Comparison of ENCODE assay signal across 12 cellular contexts in the genomic region with DNA sequence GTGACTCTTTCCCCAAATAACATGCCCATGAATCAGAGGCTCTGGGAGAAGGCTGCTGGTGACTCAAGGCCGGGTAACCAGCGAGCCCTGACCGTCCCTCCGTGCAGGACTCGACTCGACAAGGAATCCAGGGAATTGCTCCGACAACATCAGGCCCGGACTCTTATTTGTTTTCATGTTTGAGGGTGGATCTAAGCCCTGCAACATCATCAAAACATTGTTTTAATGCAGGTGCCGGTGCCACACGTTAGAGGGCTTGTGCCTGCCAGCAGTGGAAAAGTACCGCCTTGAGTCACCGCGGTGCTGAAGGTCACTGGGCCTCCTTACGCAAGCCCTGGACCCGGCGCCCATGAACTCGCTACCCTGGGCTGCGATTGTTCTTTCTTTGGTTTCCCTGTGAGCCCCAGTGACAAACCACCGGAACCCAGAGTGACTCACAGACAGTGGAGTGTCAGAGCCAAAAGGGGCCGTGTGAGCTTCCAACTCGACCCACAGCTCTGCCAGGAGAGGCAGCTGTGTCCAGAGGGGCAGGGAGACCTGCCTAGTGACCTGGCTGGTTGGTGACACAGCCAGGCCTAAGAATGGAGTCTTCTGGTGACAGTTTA.
A peak's percentile ranks its signal among the peaks of the same experiment; 100 is the strongest.
DNase-seq lines count a peak whose midpoint lies in the region; ATAC-seq and TF ChIP-seq lines count a peak whose summit lies in the region.
"Had no signal": no experiment of that assay in that cellular context is flagged by ENCODE, and none has a peak within 500 bp of the region (broad histone marks: within the 10 kb centered on the region; RNA-seq: fewer than 3 reads in every experiment).

No MANE protein-coding gene starts in this region.

- H3K4me1 ChIP-seq in Panc1 (ENCODE audit: control insufficient read depth, insufficient read depth, low read length), result peaks cover 24% of the 10 kb centered on the region
- H3K4me1 ChIP-seq in right cardiac atrium (ENCODE audit: control insufficient read depth, insufficient read depth, low read length), result no peaks in the 10 kb centered on the region
- no peaks in the 10 kb centered on the region for H3K4me1 ChIP-seq in SJCRH30
- no peaks in the 10 kb centered on the region for H3K4me1 ChIP-seq in endodermal cell (ENCODE audit: control insufficient read depth, insufficient read depth, low read length)
- H3K4me1 ChIP-seq: psoas muscle had no signal

- H3K4me1 Mint-ChIP-seq in HFFc6 (ENCODE audit: low read depth) (no peaks in the 10 kb centered on the region), osteocyte (ENCODE audit: unreplicated experiment) (peaks cover 18% of the 10 kb centered on the region), endodermal cell (peaks cover 9% of the 10 kb centered on the region)

- no peaks in the 10 kb centered on the region for H3K9me3 ChIP-seq in Panc1 (ENCODE audit: control insufficient read depth, insufficient read depth, low read depth, low read length)
- H3K9me3 ChIP-seq in right cardiac atrium (ENCODE audit: control insufficient read depth, low read length), result no peaks in the 10 kb centered on the region
- H3K9me3 ChIP-seq in SJCRH30 (replicated peaks), result no peaks in the 10 kb centered on the region
- no peaks in the 10 kb centered on the region for H3K9me3 ChIP-seq in endodermal cell (ENCODE audit: control insufficient read depth, low read length)
- H3K9me3 ChIP-seq: psoas muscle had no signal

- H3K4me3 ChIP-seq in Panc1 (ENCODE audit: low read depth in 2 of 2, low read length in 2 of 2) (peak overlapping the region in 1 of 2 experiments; percentile 6; a peak in 3 of 4 replicates), right cardiac atrium (ENCODE audit: low read length) (no peak overlapping the region), SJCRH30 (no peak overlapping the region), endodermal cell (ENCODE audit: low read length) (no peak overlapping the region)
- H3K4me3 ChIP-seq: psoas muscle had no signal

- peaks cover 67% of the 10 kb centered on the region for H3K9me3 Mint-ChIP-seq in HFFc6
- no peaks in the 10 kb centered on the region for H3K9me3 Mint-ChIP-seq in osteocyte (ENCODE audit: unreplicated experiment)
- H3K9me3 Mint-ChIP-seq in endodermal cell, result no peaks in the 10 kb centered on the region
- H3K9me3 Mint-ChIP-seq: stimulated activated naive CD8-positive, alpha-beta T cell treated with anti-CD3 and anti-CD28 coated beads, Interleukin-15, Interleukin-2, amounts not matched to agents 100 ng/mL and 50 ng/mL, for 24 hours had no signal

- no TSS peak for BruUV-seq in Panc1 (replicated peaks; lab: Mats Ljungman, UMichigan)

- POLR2A ChIA-PET in Panc1 (lab: Charles Lee), result interaction anchor here (0.6 kb wide), 1 partner anchor 87 kb away, joined by 3 read pairs; no protein-coding TSS in a partner anchor

- WGBS in right cardiac atrium, result 81% methylated on average over 21 of the region's 21 CpGs
- WGBS in endodermal cell (ENCODE audit: insufficient coverage in 1 of 2, insufficient read length in 1 of 2), 2 experiments, result 87 to 89% methylated on average over 15 to 21 of the region's 21 CpGs

- H3K36me3 ChIP-seq in Panc1 (ENCODE audit: control insufficient read depth, insufficient read depth, low read length) (no peaks in the 10 kb centered on the region), SJCRH30 (no peaks in the 10 kb centered on the region), endodermal cell (ENCODE audit: control insufficient read depth, insufficient read depth, low read length) (no peaks in the 10 kb centered on the region)

- intact Hi-C loops in Panc1 (cut with micrococcal nuclease; ENCODE audit: unreplicated experiment) (no loop called here), right cardiac atrium (cut with DNase I) (no loop called here)

- no peak overlapping the region for H3K9ac ChIP-seq in endodermal cell (ENCODE audit: extremely low read depth, low read length, poor library complexity, severe bottlenecking)

- H3K27ac ChIP-seq in Panc1 (ENCODE audit: low read length) (peak overlapping the region; percentile 98), epithelial cell of prostate (peak overlapping the region; percentile 91), right cardiac atrium (ENCODE audit: low read length) (no peak overlapping the region), SJCRH30 (no peak overlapping the region), endodermal cell (ENCODE audit: low read depth, low read length) (no peak overlapping the region)
- H3K27ac ChIP-seq: psoas muscle had no signal

- H3K4me3 Mint-ChIP-seq in HFFc6 (no peak overlapping the region; the same call in 1 of the 2 replicates), osteocyte (ENCODE audit: unreplicated experiment) (no peak overlapping the region), endodermal cell (no peak overlapping the region)
- H3K4me3 Mint-ChIP-seq: stimulated activated naive CD8-positive, alpha-beta T cell treated with anti-CD3 and anti-CD28 coated beads, Interleukin-15, Interleukin-2, amounts not matched to agents 100 ng/mL and 50 ng/mL, for 24 hours had no signal

- DNase-seq in HFFc6 (no peak), Panc1 (ENCODE audit: low read depth, low spot score) (peak; percentile 99), epithelial cell of prostate (ENCODE audit: low read depth, low spot score) (peak; percentile 95), osteocyte (ENCODE audit: extremely low spot score, unreplicated experiment) (no peak), COLO668 (lab: John Stamatoyannopoulos, UW; ENCODE audit: unreplicated experiment) (no peak), right cardiac atrium (no peak), SJCRH30 (no peak), endodermal cell (no peak)
- DNase-seq: activated naive CD4-positive, alpha-beta T cell treated with anti-CD3 and anti-CD28 coated beads, Interleukin-2, amount 50 U/mL, for 16 hours; NCI-H1092 treated with DMSO at 0.1 percent for 48 hours had no signal

- ATAC-seq in Panc1, result peak; percentile 95
- ATAC-seq in right cardiac atrium, result no peak

- no peaks in the 10 kb centered on the region for H3K27me3 ChIP-seq in Panc1 (ENCODE audit: control insufficient read depth, insufficient read depth, low read length)
- no peaks in the 10 kb centered on the region for H3K27me3 ChIP-seq in right cardiac atrium (ENCODE audit: control insufficient read depth, insufficient read depth)
- H3K27me3 ChIP-seq in SJCRH30, result peaks cover 46% of the 10 kb centered on the region
- H3K27me3 ChIP-seq in endodermal cell (ENCODE audit: control insufficient read depth, insufficient read depth, low read length, poor library complexity, severe bottlenecking), result peaks cover 20% of the 10 kb centered on the region

- H3K27me3 Mint-ChIP-seq in HFFc6 (ENCODE audit: insufficient read depth) (no peaks in the 10 kb centered on the region; the same call in none of the 2 replicates), osteocyte (ENCODE audit: unreplicated experiment) (no peaks in the 10 kb centered on the region), endodermal cell (ENCODE audit: insufficient read depth) (peaks cover 5% of the 10 kb centered on the region)

- TF ChIP-seq CTCF in HFFc6 (IDR thresholded peaks at IDR 0.05) (no peak), Panc1 (IDR thresholded peaks at IDR 0.05) (no peak), osteocyte (IDR thresholded peaks at IDR 0.05) (no peak), endodermal cell (conservative IDR thresholded peaks at IDR 0.05) (no peak)

- peak overlapping the region; percentile 42; the same call in 1 of the 2 replicates for H3K27ac Mint-ChIP-seq in HFFc6
- H3K27ac Mint-ChIP-seq in osteocyte (ENCODE audit: unreplicated experiment), result peak overlapping the region; percentile 79
- no peak overlapping the region for H3K27ac Mint-ChIP-seq in endodermal cell
- H3K27ac Mint-ChIP-seq: stimulated activated naive CD8-positive, alpha-beta T cell treated with anti-CD3 and anti-CD28 coated beads, Interleukin-15, Interleukin-2, amounts not matched to agents 100 ng/mL and 50 ng/mL, for 24 hours had no signal

- CTCF ChIA-PET in Panc1 (lab: Charles Lee), result no interaction called here

- in situ Hi-C loops in Panc1 (cut with HindIII; ENCODE audit: low pct_unique_long_range_greater_than_20kb, low sequenced_read_pairs), result no loop called here

- H3K36me3 Mint-ChIP-seq in HFFc6 (ENCODE audit: low read depth), result peaks cover 1% of the 10 kb centered on the region; the same call in 1 of the 2 replicates
- no peaks in the 10 kb centered on the region for H3K36me3 Mint-ChIP-seq in osteocyte (ENCODE audit: unreplicated experiment)
- H3K36me3 Mint-ChIP-seq in endodermal cell (ENCODE audit: low read depth), result no peaks in the 10 kb centered on the region

Comparison
In these comparisons a context has a peak if more than half of its experiments do, and no peak if none do; other contexts are left out.
1. DNase-seq: peak in Panc1 (single experiment) and epithelial cell of prostate (single experiment); none in HFFc6 (single experiment), osteocyte (single experiment), COLO668 (single experiment), right cardiac atrium (0 of 3), SJCRH30 (0 of 2) and endodermal cell (single experiment).
2. H3K27ac ChIP-seq: peak in Panc1 (single experiment) and epithelial cell of prostate (single experiment); none in right cardiac atrium (single experiment), SJCRH30 (single experiment) and endodermal cell (single experiment).